ENCODE assay signal across 8 cellular contexts in the genomic region with DNA sequence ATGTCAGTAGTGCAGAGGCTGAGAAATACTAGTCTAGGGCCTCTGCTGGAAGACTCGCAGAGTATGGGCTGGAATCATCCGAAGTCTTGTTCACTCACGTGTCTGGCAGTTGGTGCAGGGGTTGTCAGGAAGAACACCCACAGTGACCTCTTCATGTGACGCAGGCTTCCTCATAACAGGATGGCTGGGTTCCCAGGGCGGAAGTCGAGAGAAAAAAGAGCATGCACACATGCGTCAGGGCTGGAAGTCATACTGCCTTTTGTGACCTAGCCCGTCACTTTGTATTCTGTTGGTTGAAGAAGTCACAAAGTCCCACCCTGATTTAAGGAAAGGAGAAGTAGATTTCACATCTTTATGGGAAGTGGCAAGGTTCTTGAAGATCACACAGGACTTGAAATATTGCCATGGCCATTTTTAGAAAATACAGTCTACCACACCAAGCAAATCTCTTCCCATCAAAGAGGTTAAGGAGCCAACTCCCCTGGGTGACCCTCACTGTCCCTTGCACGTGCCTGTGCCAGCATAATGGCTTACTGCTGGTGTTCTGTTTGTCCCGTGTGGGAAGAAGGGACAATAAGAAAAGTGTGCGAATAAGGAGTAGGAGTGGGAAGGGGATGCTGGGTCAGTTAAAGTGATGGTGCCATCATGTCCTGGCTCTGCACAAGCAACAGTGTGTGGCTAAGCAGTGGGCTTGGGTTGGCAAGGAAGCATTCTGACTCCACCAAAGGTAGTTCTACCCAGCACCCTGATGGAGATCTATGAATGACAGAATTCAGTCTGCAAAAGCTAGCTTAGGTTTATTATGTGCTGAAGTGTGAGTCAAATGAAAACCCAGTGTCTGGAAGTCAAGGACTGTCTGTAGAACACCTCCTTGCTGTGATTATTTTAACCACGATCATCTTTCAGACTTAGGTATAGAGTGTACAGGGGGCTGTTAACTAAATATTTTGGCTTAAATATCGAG. TPM values are rescaled to one million over a fixed set of nuclear protein-coding genes. Genes with fewer than 3 reads are reported as not detected.
A peak's percentile ranks its signal among the peaks of the same experiment; 100 is the strongest.
DNase-seq lines count a peak whose midpoint lies in the region; ATAC-seq, FAIRE-seq and TF ChIP-seq lines count a peak whose summit lies in the region.

No MANE protein-coding gene starts in this region.

- no peaks in the 10 kb centered on the region for H3K27me3 ChIP-seq in sigmoid colon

- no peaks in the 10 kb centered on the region for H3K4me1 ChIP-seq in sigmoid colon

- no peak for TF ChIP-seq POLR2A in sigmoid colon (IDR thresholded peaks at IDR 0.05)

- peak overlapping the region; percentile 69 for H3K27ac Mint-ChIP-seq in T-helper 1 cell treated with Interleukin-12 subunit alpha and Interleukin-12 subunit beta and Interleukin-4 antibody, amounts not matched to agents 30 μg/mL and 1 μg/mL, for 36 hours
- H3K27ac Mint-ChIP-seq in stimulated activated naive B cell treated with anti-CD40 and anti-IgM and Interleukin-4, amounts not matched to agents 10 μg/mL and 1 μg/mL and 100 μg/mL, for 72 hours: no peak overlapping the region

- no peaks in the 10 kb centered on the region for H3K9me3 ChIP-seq in sigmoid colon

- H3K27me3 Mint-ChIP-seq in T-helper 1 cell treated with Interleukin-12 subunit alpha and Interleukin-12 subunit beta and Interleukin-4 antibody, amounts not matched to agents 30 μg/mL and 1 μg/mL, for 36 hours (ENCODE audit: low read depth): no peaks in the 10 kb centered on the region
- H3K27me3 Mint-ChIP-seq in stimulated activated naive B cell treated with anti-CD40 and anti-IgM and Interleukin-4, amounts not matched to agents 10 μg/mL and 1 μg/mL and 100 μg/mL, for 72 hours: no peaks in the 10 kb centered on the region

- WGBS in sigmoid colon, 2 donors: 82 to 86% methylated on average over 13 of the region's 13 CpGs

- ATAC-seq in stimulated activated naive B cell treated with anti-CD40 and anti-IgM and Interleukin-4, amounts not matched to agents 10 μg/mL and 1 μg/mL and 100 μg/mL, for 72 hours (replicated peaks): no peak

- no peak overlapping the region for H3K4me3 ChIP-seq in sigmoid colon

- DNase-seq in GM04504 (ENCODE audit: low read depth): peak; percentile 35
- peak in 41 of 42 donors; percentile 8 to 80 (median 48) for DNase-seq in head of caudate nucleus
- peak; percentile 87 for DNase-seq in sigmoid colon
- no peak for DNase-seq in stimulated activated naive B cell treated with anti-CD40 and anti-IgM and Interleukin-4, amounts not matched to agents 10 μg/mL and 1 μg/mL and 100 μg/mL, for 72 hours
- no peak for DNase-seq in HTR-8/SVneo (ENCODE audit: insufficient read length, low spot score)
- DNase-seq in cortex of kidney (lab: John Stamatoyannopoulos, UW): no peak
- DNase-seq in DMS53 treated with DMSO at 0.1 percent for 48 hours (lab: John Stamatoyannopoulos, UW; ENCODE audit: unreplicated experiment): no peak

- H3K36me3 ChIP-seq in sigmoid colon: peaks cover 0 to 43% (median 4%) of the 10 kb centered on the region in 4 donors

- H3K4me3 Mint-ChIP-seq in T-helper 1 cell treated with Interleukin-12 subunit alpha and Interleukin-12 subunit beta and Interleukin-4 antibody, amounts not matched to agents 30 μg/mL and 1 μg/mL, for 36 hours: no peak overlapping the region
- no peak overlapping the region for H3K4me3 Mint-ChIP-seq in stimulated activated naive B cell treated with anti-CD40 and anti-IgM and Interleukin-4, amounts not matched to agents 10 μg/mL and 1 μg/mL and 100 μg/mL, for 72 hours

- TF ChIP-seq CTCF in sigmoid colon (IDR thresholded peaks at IDR 0.05): no peak

- peaks cover 13% of the 10 kb centered on the region for H3K4me1 Mint-ChIP-seq in T-helper 1 cell treated with Interleukin-12 subunit alpha and Interleukin-12 subunit beta and Interleukin-4 antibody, amounts not matched to agents 30 μg/mL and 1 μg/mL, for 36 hours (ENCODE audit: low read depth)
- peaks cover 0 to 5% of the 10 kb centered on the region in 2 donors for H3K4me1 Mint-ChIP-seq in stimulated activated naive B cell treated with anti-CD40 and anti-IgM and Interleukin-4, amounts not matched to agents 10 μg/mL and 1 μg/mL and 100 μg/mL, for 72 hours

- H3K9me3 Mint-ChIP-seq in T-helper 1 cell treated with Interleukin-12 subunit alpha and Interleukin-12 subunit beta and Interleukin-4 antibody, amounts not matched to agents 30 μg/mL and 1 μg/mL, for 36 hours: no peaks in the 10 kb centered on the region
- H3K9me3 Mint-ChIP-seq in stimulated activated naive B cell treated with anti-CD40 and anti-IgM and Interleukin-4, amounts not matched to agents 10 μg/mL and 1 μg/mL and 100 μg/mL, for 72 hours: no peaks in the 10 kb centered on the region

- FAIRE-seq in HTR-8/SVneo (lab: Jason Lieb, UNC): no peak

- H3K27ac ChIP-seq in sigmoid colon: peak overlapping the region; percentile 18 to 58 (median 44)

- peaks cover 17% of the 10 kb centered on the region for H3K36me3 Mint-ChIP-seq in T-helper 1 cell treated with Interleukin-12 subunit alpha and Interleukin-12 subunit beta and Interleukin-4 antibody, amounts not matched to agents 30 μg/mL and 1 μg/mL, for 36 hours (ENCODE audit: low read depth)
- H3K36me3 Mint-ChIP-seq in stimulated activated naive B cell treated with anti-CD40 and anti-IgM and Interleukin-4, amounts not matched to agents 10 μg/mL and 1 μg/mL and 100 μg/mL, for 72 hours: peaks cover 20 to 35% of the 10 kb centered on the region in 2 donors

- TF ChIP-seq EP300 in sigmoid colon (IDR thresholded peaks at IDR 0.05): peak in 2 of 4 donors; percentile 53 to 55

- intact Hi-C loops in head of caudate nucleus (cut with DNase I): no loop called here
- intact Hi-C loops in sigmoid colon (cut with DNase I): no loop called here

RNA-seq across cellular contexts. Expression of gene HEATR3, which starts 28.1 kb away (rescaled TPM):
- total RNA-seq in sigmoid colon: 10 to 100 TPM; 14.0 to 20.5 (median 15.1) TPM
- 10 to 100 TPM in 1 of 3 donors, 1 to 10 TPM in 2; 5.4 to 13.1 (median 7.2) TPM for polyA plus RNA-seq in sigmoid colon

RNA-seq across cellular contexts. Expression of gene TENT4B, which starts 59.2 kb away (rescaled TPM):
- total RNA-seq in sigmoid colon: 10 to 100 TPM; 14.9 to 23.5 (median 20.0) TPM
- 1 to 10 TPM; 3.6 to 5.0 (median 4.2) TPM for polyA plus RNA-seq in sigmoid colon

Comparison
In these comparisons a context has a peak if more than half of its experiments do, and no peak if none do; other contexts are left out.
1. DNase-seq: peak in GM04504 (single experiment), head of caudate nucleus (41 of 42) and sigmoid colon (single experiment); none in stimulated activated naive B cell treated with anti-CD40 and anti-IgM and Interleukin-4, amounts not matched to agents 10 μg/mL and 1 μg/mL and 100 μg/mL, for 72 hours (single experiment), HTR-8/SVneo (single experiment), cortex of kidney (single experiment) and DMS53 treated with DMSO at 0.1 percent for 48 hours (single experiment).